Comparison of ENCODE assay signal across 23 cellular contexts in the genomic region with DNA sequence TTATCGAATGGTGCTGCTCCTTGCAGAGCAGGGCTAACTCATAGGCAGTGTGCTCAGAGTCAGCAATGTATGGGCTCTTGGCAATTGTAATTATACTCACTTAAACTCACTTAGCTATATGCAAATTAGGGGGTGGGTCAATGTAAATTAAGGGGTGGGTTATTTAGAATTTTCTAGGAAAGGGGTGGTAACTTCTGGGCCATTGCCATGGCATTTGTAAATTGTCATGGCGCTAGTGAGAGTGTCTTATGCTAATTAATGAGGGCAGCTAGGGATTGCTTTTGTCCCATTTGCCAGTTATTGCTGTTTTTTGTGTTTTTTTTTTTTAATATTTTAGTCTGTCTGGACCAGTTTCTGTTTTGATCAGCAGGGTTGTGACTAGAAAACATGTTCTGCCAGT.
"Had no signal": no experiment of that assay in that cellular context is flagged by ENCODE, and none has a peak within 500 bp of the region (broad histone marks: within the 10 kb centered on the region; RNA-seq: fewer than 3 reads in every experiment).

No MANE protein-coding gene starts in this region.

- H3K27ac Mint-ChIP-seq: activated naive CD8-positive, alpha-beta T cell; activated T-helper 2 cell treated with anti-CD3 and anti-CD28 coated beads, Interferon-gamma antibody, Interleukin-2, Interleukin-4, amounts not matched to agents 10 μg/mL and 5 μg/mL and 100 μg/mL, durations not matched to agents 14 hours and 24 hours and 36 hours; effector memory CD8-positive, alpha-beta T cell; nephron; stimulated activated naive CD8-positive, alpha-beta T cell treated with anti-CD3 and anti-CD28 coated beads, Interleukin-15, Interleukin-2, amounts not matched to agents 100 ng/mL and 50 ng/mL, for 24 hours had no signal

- H3K27ac ChIP-seq: adrenal gland, dorsolateral prefrontal cortex, esophagus squamous epithelium, gastrocnemius medialis, neutrophil, pancreas, psoas muscle, right atrium auricular region, spleen, tibial artery had no signal

- H3K4me3 ChIP-seq: adrenal gland, dorsolateral prefrontal cortex, esophagus squamous epithelium, gastrocnemius medialis, pancreas, psoas muscle, right atrium auricular region, spleen, tibial artery had no signal

- H3K4me1 Mint-ChIP-seq: central memory CD8-positive, alpha-beta T cell; nephron had no signal

- H3K27me3 ChIP-seq: adrenal gland, esophagus squamous epithelium, gastrocnemius medialis, neutrophil, pancreas, right atrium auricular region, tibial artery had no signal

- DNase-seq: activated CD4-positive, alpha-beta T cell treated with anti-CD3 and anti-CD28 coated beads, Interleukin-2, amount 50 U/mL, for 4 hours; activated CD8-positive, alpha-beta memory T cell treated with anti-CD3 and anti-CD28 coated beads, Interleukin-2, amount 50 U/mL, for 48 hours; activated naive CD4-positive, alpha-beta T cell; activated T-cell treated with anti-CD3 and anti-CD28 coated beads, Interleukin-2, amount 50 U/mL, for 4 hours; adrenal gland; dorsolateral prefrontal cortex; effector memory CD8-positive, alpha-beta T cell; esophagus squamous epithelium; gastrocnemius medialis; hypothalamus; pancreas; psoas muscle; spleen; stimulated activated CD4-positive, alpha-beta T cell treated with anti-CD3 and anti-CD28 coated beads, Interleukin-4, amount 100 ng/mL, for 4 hours; substantia nigra; tibial artery had no signal

- H3K4me1 ChIP-seq: adrenal gland, esophagus squamous epithelium, gastrocnemius medialis, psoas muscle, right atrium auricular region, spleen, tibial artery had no signal

- H3K9me3 Mint-ChIP-seq: activated T-cell treated with anti-CD3 and anti-CD28 coated beads, Interleukin-2, amount 50 U/mL, for 4 hours; activated T-helper 2 cell treated with anti-CD3 and anti-CD28 coated beads, Interferon-gamma antibody, Interleukin-2, Interleukin-4, amounts not matched to agents 10 μg/mL and 5 μg/mL and 100 μg/mL, durations not matched to agents 14 hours and 24 hours and 36 hours; central memory CD8-positive, alpha-beta T cell; effector memory CD8-positive, alpha-beta T cell; nephron; stimulated activated naive CD8-positive, alpha-beta T cell treated with anti-CD3 and anti-CD28 coated beads, Interleukin-15, Interleukin-2, amounts not matched to agents 100 ng/mL and 50 ng/mL, for 24 hours had no signal

- H3K36me3 ChIP-seq: adrenal gland, esophagus squamous epithelium, gastrocnemius medialis, neutrophil, pancreas, right atrium auricular region, spleen, tibial artery had no signal

- H3K27me3 Mint-ChIP-seq: activated naive CD8-positive, alpha-beta T cell; central memory CD8-positive, alpha-beta T cell; effector memory CD8-positive, alpha-beta T cell; stimulated activated naive CD8-positive, alpha-beta T cell treated with anti-CD3 and anti-CD28 coated beads, Interleukin-15, Interleukin-2, amounts not matched to agents 100 ng/mL and 50 ng/mL, for 24 hours had no signal

- H3K4me3 Mint-ChIP-seq: activated naive CD8-positive, alpha-beta T cell; activated T-cell treated with anti-CD3 and anti-CD28 coated beads, Interleukin-2, amount 50 U/mL, for 4 hours; central memory CD8-positive, alpha-beta T cell; effector memory CD8-positive, alpha-beta T cell; nephron; stimulated activated naive CD8-positive, alpha-beta T cell treated with anti-CD3 and anti-CD28 coated beads, Interleukin-15, Interleukin-2, amounts not matched to agents 100 ng/mL and 50 ng/mL, for 24 hours had no signal

- ATAC-seq: activated T-cell treated with anti-CD3 and anti-CD28 coated beads, Interleukin-2, amount 50 U/mL, for 4 hours; effector memory CD8-positive, alpha-beta T cell; gastrocnemius medialis; pancreas; psoas muscle had no signal

- H3K9me3 ChIP-seq: adrenal gland, esophagus squamous epithelium, gastrocnemius medialis, neutrophil, pancreas, psoas muscle, right atrium auricular region, spleen, tibial artery had no signal
